ENCODE assay signal across 21 cellular contexts in genomic region chr1:221328371-221328770, GRCh38.
"Had no signal": no experiment of that assay in that cellular context is flagged by ENCODE, and none has a peak within 500 bp of the region (broad histone marks: within the 10 kb centered on the region; RNA-seq: fewer than 3 reads in every experiment).

No MANE protein-coding gene starts in this region.

- DNase-seq: activated B cell treated with CpG ODN at 0.5 μM for 24 hours; activated CD4-positive, alpha-beta memory T cell treated with anti-CD3 and anti-CD28 coated beads, Interleukin-2, amount 10 ng/mL, durations not matched to agents 7 days and 5 days; activated CD4-positive, alpha-beta T cell treated with anti-CD3 and anti-CD28 coated beads for 4 hours; activated CD4-positive, CD25-positive, alpha-beta regulatory T cell treated with anti-CD3 and anti-CD28 coated beads, Interleukin-2, amount 50 U/mL, for 72 hours; activated CD8-positive, alpha-beta memory T cell treated with anti-CD3 and anti-CD28 coated beads for 24 hours; activated CD8-positive, alpha-beta memory T cell treated with anti-CD3 and anti-CD28 coated beads, Interleukin-2, amount 10 ng/mL, durations not matched to agents 7 days and 5 days; activated CD8-positive, alpha-beta memory T cell treated with anti-CD3 and anti-CD28 coated beads, Interleukin-2, amount 50 U/mL, for 48 hours; activated effector memory CD4-positive, alpha-beta T cell treated with Interleukin-2 at 50 U/mL for 16 hours; activated naive CD4-positive, alpha-beta T cell treated with anti-CD3 and anti-CD28 coated beads, Interleukin-2, amount 10 ng/mL, durations not matched to agents 7 days and 5 days; activated naive CD8-positive, alpha-beta T cell treated with anti-CD3 and anti-CD28 coated beads, Interleukin-2, amount 50 U/mL, for 24 hours; activated T-cell treated with anti-CD3 and anti-CD28 coated beads, Interleukin-2, amount 50 U/mL, for 48 hours; amniotic stem cell; aorta; brain microvascular endothelial cell; central memory CD4-positive, alpha-beta T cell; NCI-H2171; NCI-H526; SW 1271; T-helper 1 cell; T-helper 2 cell; T-helper 9 cell had no signal
